In genomic region chr22:44355688-44356070, GRCh38 we compare ENCODE assay signal across 16 cellular contexts. TPM values are rescaled to one million over a fixed set of nuclear protein-coding genes. Genes with fewer than 3 reads are reported as not detected.
DNase-seq lines count a peak whose midpoint lies in the region; ATAC-seq and TF ChIP-seq lines count a peak whose summit lies in the region.
"Had no signal": no experiment of that assay in that cellular context is flagged by ENCODE, and none has a peak within 500 bp of the region (broad histone marks: within the 10 kb centered on the region; RNA-seq: fewer than 3 reads in every experiment).

No MANE protein-coding gene starts in this region.

- peaks cover 10 to 29% (median 18%) of the 10 kb centered on the region in 10 experiments; a peak in 18 of 20 replicates for H3K4me1 ChIP-seq in BLaER1 treated with 17β-estradiol and CSF1 and Interleukin-3, amounts not matched to agents 10 nM and 100 nM
- H3K4me1 ChIP-seq in left lung (peaks cover 6% of the 10 kb centered on the region in 2 donors), sigmoid colon (peaks cover 0 to 60% (median 51%) of the 10 kb centered on the region in 4 donors)

- H3K27me3 ChIP-seq in BLaER1 treated with 17β-estradiol and CSF1 and Interleukin-3, amounts not matched to agents 10 nM and 100 nM = no peaks in the 10 kb centered on the region
- peaks cover 0 to 64% of the 10 kb centered on the region in 2 donors for H3K27me3 ChIP-seq in left lung
- no peaks in the 10 kb centered on the region for H3K27me3 ChIP-seq in sigmoid colon
- H3K27me3 ChIP-seq: Peyer's patch had no signal

- no peak overlapping the region for H3K4me3 ChIP-seq in BLaER1 treated with 17β-estradiol and CSF1 and Interleukin-3, amounts not matched to agents 10 nM and 100 nM
- H3K4me3 ChIP-seq in left lung (no peak overlapping the region), sigmoid colon (no peak overlapping the region)
- H3K4me3 ChIP-seq: GM23338, Peyer's patch had no signal

- H3K27me3 Mint-ChIP-seq in chondrocyte (ENCODE audit: low read depth) (peaks cover 6% of the 10 kb centered on the region), nephron progenitor cell (ENCODE audit: low read depth, poor library complexity) (peaks cover 40% of the 10 kb centered on the region)

- peak overlapping the region in 8 of 11 experiments; percentile 6 to 66 (median 45); a peak in 13 of 22 replicates for H3K4me2 ChIP-seq in BLaER1 treated with 17β-estradiol and CSF1 and Interleukin-3, amounts not matched to agents 10 nM and 100 nM
- H3K4me2 ChIP-seq: GM23338 had no signal

- TF ChIP-seq CTCF in chondrocyte (IDR thresholded peaks at IDR 0.05) = no peak
- TF ChIP-seq CTCF in left lung (IDR thresholded peaks at IDR 0.05) = no peak
- TF ChIP-seq CTCF in sigmoid colon (IDR thresholded peaks at IDR 0.05) = no peak
- TF ChIP-seq CTCF in nephron progenitor cell (IDR thresholded peaks at IDR 0.05) = no peak

- H3K4me1 Mint-ChIP-seq in chondrocyte (ENCODE audit: low read depth) = peaks cover 53% of the 10 kb centered on the region
- peaks cover 78% of the 10 kb centered on the region for H3K4me1 Mint-ChIP-seq in nephron progenitor cell

- intact Hi-C loops in left lung (cut with DNase I) (no loop called here), sigmoid colon (cut with DNase I) (loop anchor here (5.0 kb wide), 1 partner anchor 208 kb away; no protein-coding TSS in a partner anchor)

- H3K9me3 ChIP-seq in BLaER1 treated with 17β-estradiol and CSF1 and Interleukin-3, amounts not matched to agents 10 nM and 100 nM (replicated peaks in 1 of 11) = no peaks in the 10 kb centered on the region
- no peaks in the 10 kb centered on the region for H3K9me3 ChIP-seq in left lung
- H3K9me3 ChIP-seq in sigmoid colon = no peaks in the 10 kb centered on the region
- H3K9me3 ChIP-seq: Peyer's patch had no signal

- no peak for TF ChIP-seq POLR2A in sigmoid colon (IDR thresholded peaks at IDR 0.05)

- H3K36me3 ChIP-seq in BLaER1 treated with 17β-estradiol and CSF1 and Interleukin-3, amounts not matched to agents 10 nM and 100 nM = no peaks in the 10 kb centered on the region
- H3K36me3 ChIP-seq in left lung (no peaks in the 10 kb centered on the region), sigmoid colon (no peaks in the 10 kb centered on the region)
- H3K36me3 ChIP-seq: Peyer's patch had no signal

- H3K36me3 Mint-ChIP-seq in chondrocyte (ENCODE audit: low read depth) (no peaks in the 10 kb centered on the region), nephron progenitor cell (ENCODE audit: low read depth) (no peaks in the 10 kb centered on the region)
- H3K36me3 Mint-ChIP-seq: CD8-positive, alpha-beta memory T cell had no signal

- H3K27ac ChIP-seq in BLaER1 treated with 17β-estradiol and CSF1 and Interleukin-3, amounts not matched to agents 10 nM and 100 nM = no peak overlapping the region
- no peak overlapping the region for H3K27ac ChIP-seq in left lung
- H3K27ac ChIP-seq in sigmoid colon = peak overlapping the region in 1 of 4 donors; percentile 54
- H3K27ac ChIP-seq: HL-60, Peyer's patch had no signal

- no peaks in the 10 kb centered on the region; a peak in 2 of 22 replicates for H4K20me1 ChIP-seq in BLaER1 treated with 17β-estradiol and CSF1 and Interleukin-3, amounts not matched to agents 10 nM and 100 nM

- DNase-seq in chondrocyte (ENCODE audit: low spot score) (peak; percentile 36), left lung (peak; percentile 11 to 53), sigmoid colon (peak; percentile 59), nephron progenitor cell (no peak), NCI-H1092 treated with DMSO at 0.1 percent for 48 hours (lab: John Stamatoyannopoulos, UW) (no peak)
- DNase-seq: ACHN, GF-D8, KG1, NCI-H1105 treated with DMSO at 0.1 percent for 48 hours, NCI-H187 treated with DMSO at 0.1 percent for 48 hours had no signal

- WGBS in sigmoid colon, 2 donors = 51 to 74% methylated on average over 5 of the region's 5 CpGs

- no peak for TF ChIP-seq EP300 in sigmoid colon (IDR thresholded peaks at IDR 0.05)

- no peak overlapping the region for H3K9ac ChIP-seq in BLaER1 treated with 17β-estradiol and CSF1 and Interleukin-3, amounts not matched to agents 10 nM and 100 nM

- H3K9me3 Mint-ChIP-seq in chondrocyte (ENCODE audit: low read depth) = no peaks in the 10 kb centered on the region
- H3K9me3 Mint-ChIP-seq in nephron progenitor cell = no peaks in the 10 kb centered on the region
- H3K9me3 Mint-ChIP-seq: CD8-positive, alpha-beta memory T cell; GM23338 had no signal

- ATAC-seq in left lung (no peak), GM19395 (IDR thresholded peaks at IDR 0.05; ENCODE audit: unreplicated experiment) (no peak)
- ATAC-seq: GM23338 had no signal

- H3K4me3 Mint-ChIP-seq in chondrocyte (ENCODE audit: unreplicated experiment) = no peak overlapping the region
- H3K4me3 Mint-ChIP-seq in nephron progenitor cell = no peak overlapping the region
- H3K4me3 Mint-ChIP-seq: CD8-positive, alpha-beta memory T cell; GM23338 had no signal

- H3K27ac Mint-ChIP-seq in chondrocyte (ENCODE audit: unreplicated experiment) (no peak overlapping the region), nephron progenitor cell (no peak overlapping the region)
- H3K27ac Mint-ChIP-seq: GM23338 had no signal

RNA-seq across cellular contexts. Expression of gene SHISAL1, which starts 42.9 kb away (rescaled TPM):
- 7.5 to 20.9 TPM (median 8.3 TPM) in 3 replicates for total RNA-seq in chondrocyte
- under 1 TPM; 0.79 to 0.84 TPM for total RNA-seq in left lung
- total RNA-seq in sigmoid colon = 10 to 100 TPM; 20.7 to 32.4 (median 24.1) TPM
- 1 to 10 TPM in 1 of 3 donors, under 1 TPM in 2; 0.23 to 1.3 (median 0.60) TPM for polyA plus RNA-seq in sigmoid colon
- total RNA-seq: CD8-positive, alpha-beta memory T cell had no signal
- polyA plus RNA-seq: CD8-positive, alpha-beta memory T cell had no signal

Comparison
In these comparisons a context has a peak if more than half of its experiments do, and no peak if none do; other contexts are left out.
1. DNase-seq: peak in chondrocyte (single experiment), left lung (2 of 2) and sigmoid colon (single experiment); none in nephron progenitor cell (single experiment) and NCI-H1092 treated with DMSO at 0.1 percent for 48 hours (single experiment).